ENCODE assay signal across 1 cellular context in the genomic region with DNA sequence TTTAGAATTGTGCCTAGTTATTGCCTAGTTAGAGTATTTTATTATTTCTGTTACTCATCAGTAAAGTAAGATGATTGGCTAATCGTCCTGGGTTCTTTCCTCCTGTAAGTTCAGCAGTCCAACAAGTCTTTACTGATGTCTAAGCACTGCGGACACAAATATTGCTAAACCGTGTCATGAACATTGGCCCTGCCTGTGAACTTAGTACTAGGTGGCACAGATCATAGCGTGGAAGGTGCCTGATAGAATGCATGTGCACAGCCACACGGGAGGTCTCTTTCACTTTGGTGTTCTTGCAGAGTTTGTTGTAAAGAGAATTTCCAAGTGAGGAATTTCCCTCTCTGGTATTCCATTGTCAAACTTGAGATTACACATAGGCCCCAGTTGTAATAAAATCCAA.
TF ChIP-seq lines count a peak whose summit lies in the region.

No MANE protein-coding gene starts in this region.

TF ChIP-seq in HepG2, 621 proteins besides CTCF, POLR2A, EP300 and RAD21 (continued from another document and continues in another):
- TF ChIP-seq, protein P1, sequence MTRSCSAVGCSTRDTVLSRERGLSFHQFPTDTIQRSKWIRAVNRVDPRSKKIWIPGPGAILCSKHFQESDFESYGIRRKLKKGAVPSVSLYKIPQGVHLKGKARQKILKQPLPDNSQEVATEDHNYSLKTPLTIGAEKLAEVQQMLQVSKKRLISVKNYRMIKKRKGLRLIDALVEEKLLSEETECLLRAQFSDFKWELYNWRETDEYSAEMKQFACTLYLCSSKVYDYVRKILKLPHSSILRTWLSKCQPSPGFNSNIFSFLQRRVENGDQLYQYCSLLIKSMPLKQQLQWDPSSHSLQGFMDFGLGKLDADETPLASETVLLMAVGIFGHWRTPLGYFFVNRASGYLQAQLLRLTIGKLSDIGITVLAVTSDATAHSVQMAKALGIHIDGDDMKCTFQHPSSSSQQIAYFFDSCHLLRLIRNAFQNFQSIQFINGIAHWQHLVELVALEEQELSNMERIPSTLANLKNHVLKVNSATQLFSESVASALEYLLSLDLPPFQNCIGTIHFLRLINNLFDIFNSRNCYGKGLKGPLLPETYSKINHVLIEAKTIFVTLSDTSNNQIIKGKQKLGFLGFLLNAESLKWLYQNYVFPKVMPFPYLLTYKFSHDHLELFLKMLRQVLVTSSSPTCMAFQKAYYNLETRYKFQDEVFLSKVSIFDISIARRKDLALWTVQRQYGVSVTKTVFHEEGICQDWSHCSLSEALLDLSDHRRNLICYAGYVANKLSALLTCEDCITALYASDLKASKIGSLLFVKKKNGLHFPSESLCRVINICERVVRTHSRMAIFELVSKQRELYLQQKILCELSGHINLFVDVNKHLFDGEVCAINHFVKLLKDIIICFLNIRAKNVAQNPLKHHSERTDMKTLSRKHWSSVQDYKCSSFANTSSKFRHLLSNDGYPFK (CRISPR knock-in tag; IDR thresholded peaks at IDR 0.05; ENCODE audit: borderline replicate concordance), result no peak
- no peak for TF ChIP-seq CBX2 (IDR thresholded peaks at IDR 0.05; ENCODE audit: low read depth, low read length)
- no peak for TF ChIP-seq CBX2 (CRISPR knock-in tag; IDR thresholded peaks at IDR 0.05; ENCODE audit: low read depth)
- no peak for TF ChIP-seq SNAI1 (CRISPR knock-in tag; IDR thresholded peaks at IDR 0.05; ENCODE audit: borderline replicate concordance)
- peak in 1 of 2 experiments; percentile 62; a peak in 2 of 4 replicates for TF ChIP-seq KLF16 (CRISPR knock-in tag; IDR thresholded peaks at IDR 0.05)
- no peak for TF ChIP-seq ZBTB7A (CRISPR knock-in tag; IDR thresholded peaks at IDR 0.05)
- no peak for TF ChIP-seq LBX2 (CRISPR knock-in tag; IDR thresholded peaks at IDR 0.05; ENCODE audit: borderline replicate concordance)
- TF ChIP-seq ZBTB20 (CRISPR knock-in tag; IDR thresholded peaks at IDR 0.05; ENCODE audit: borderline replicate concordance, low read depth), result peak; percentile 67; the same call in 1 of the 2 replicates
- TF ChIP-seq ZNF446 (CRISPR knock-in tag; IDR thresholded peaks at IDR 0.05), result no peak
- no peak for TF ChIP-seq ELF1 (CRISPR knock-in tag; IDR thresholded peaks at IDR 0.05)
- TF ChIP-seq NFKBIZ (CRISPR knock-in tag; IDR thresholded peaks at IDR 0.05), result peak; percentile 68; the same call in 1 of the 2 replicates
- no peak for TF ChIP-seq HOXD1 (CRISPR knock-in tag; IDR thresholded peaks at IDR 0.05)
- TF ChIP-seq ZNF280D (CRISPR knock-in tag; IDR thresholded peaks at IDR 0.05), result peak; percentile 84; the same call in 1 of the 2 replicates
- peak; percentile 78 for TF ChIP-seq PHF5A (CRISPR knock-in tag; IDR thresholded peaks at IDR 0.05; ENCODE audit: low read depth, unreplicated experiment)
- TF ChIP-seq RNF2 (conservative IDR thresholded peaks at IDR 0.05; ENCODE audit: low read depth), result no peak
- TF ChIP-seq, protein P2, sequence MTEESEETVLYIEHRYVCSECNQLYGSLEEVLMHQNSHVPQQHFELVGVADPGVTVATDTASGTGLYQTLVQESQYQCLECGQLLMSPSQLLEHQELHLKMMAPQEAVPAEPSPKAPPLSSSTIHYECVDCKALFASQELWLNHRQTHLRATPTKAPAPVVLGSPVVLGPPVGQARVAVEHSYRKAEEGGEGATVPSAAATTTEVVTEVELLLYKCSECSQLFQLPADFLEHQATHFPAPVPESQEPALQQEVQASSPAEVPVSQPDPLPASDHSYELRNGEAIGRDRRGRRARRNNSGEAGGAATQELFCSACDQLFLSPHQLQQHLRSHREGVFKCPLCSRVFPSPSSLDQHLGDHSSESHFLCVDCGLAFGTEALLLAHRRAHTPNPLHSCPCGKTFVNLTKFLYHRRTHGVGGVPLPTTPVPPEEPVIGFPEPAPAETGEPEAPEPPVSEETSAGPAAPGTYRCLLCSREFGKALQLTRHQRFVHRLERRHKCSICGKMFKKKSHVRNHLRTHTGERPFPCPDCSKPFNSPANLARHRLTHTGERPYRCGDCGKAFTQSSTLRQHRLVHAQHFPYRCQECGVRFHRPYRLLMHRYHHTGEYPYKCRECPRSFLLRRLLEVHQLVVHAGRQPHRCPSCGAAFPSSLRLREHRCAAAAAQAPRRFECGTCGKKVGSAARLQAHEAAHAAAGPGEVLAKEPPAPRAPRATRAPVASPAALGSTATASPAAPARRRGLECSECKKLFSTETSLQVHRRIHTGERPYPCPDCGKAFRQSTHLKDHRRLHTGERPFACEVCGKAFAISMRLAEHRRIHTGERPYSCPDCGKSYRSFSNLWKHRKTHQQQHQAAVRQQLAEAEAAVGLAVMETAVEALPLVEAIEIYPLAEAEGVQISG (CRISPR knock-in tag; IDR thresholded peaks at IDR 0.05), result peak; percentile 63; the same call in 1 of the 2 replicates
- TF ChIP-seq SP2 (CRISPR knock-in tag; IDR thresholded peaks at IDR 0.05), result no peak
- TF ChIP-seq ZNF326 (CRISPR knock-in tag; IDR thresholded peaks at IDR 0.05; ENCODE audit: borderline replicate concordance), result no peak
- TF ChIP-seq, protein P3, sequence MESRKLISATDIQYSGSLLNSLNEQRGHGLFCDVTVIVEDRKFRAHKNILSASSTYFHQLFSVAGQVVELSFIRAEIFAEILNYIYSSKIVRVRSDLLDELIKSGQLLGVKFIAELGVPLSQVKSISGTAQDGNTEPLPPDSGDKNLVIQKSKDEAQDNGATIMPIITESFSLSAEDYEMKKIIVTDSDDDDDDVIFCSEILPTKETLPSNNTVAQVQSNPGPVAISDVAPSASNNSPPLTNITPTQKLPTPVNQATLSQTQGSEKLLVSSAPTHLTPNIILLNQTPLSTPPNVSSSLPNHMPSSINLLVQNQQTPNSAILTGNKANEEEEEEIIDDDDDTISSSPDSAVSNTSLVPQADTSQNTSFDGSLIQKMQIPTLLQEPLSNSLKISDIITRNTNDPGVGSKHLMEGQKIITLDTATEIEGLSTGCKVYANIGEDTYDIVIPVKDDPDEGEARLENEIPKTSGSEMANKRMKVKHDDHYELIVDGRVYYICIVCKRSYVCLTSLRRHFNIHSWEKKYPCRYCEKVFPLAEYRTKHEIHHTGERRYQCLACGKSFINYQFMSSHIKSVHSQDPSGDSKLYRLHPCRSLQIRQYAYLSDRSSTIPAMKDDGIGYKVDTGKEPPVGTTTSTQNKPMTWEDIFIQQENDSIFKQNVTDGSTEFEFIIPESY (CRISPR knock-in tag; IDR thresholded peaks at IDR 0.05), result peak; percentile 99
- no peak for TF ChIP-seq NPAS2 (CRISPR knock-in tag; IDR thresholded peaks at IDR 0.05; ENCODE audit: borderline replicate concordance)
- no peak for TF ChIP-seq ZNF607 (CRISPR knock-in tag; IDR thresholded peaks at IDR 0.05; ENCODE audit: borderline replicate concordance)
- TF ChIP-seq NR2F6 (IDR thresholded peaks at IDR 0.05), result peak; percentile 80
- peak; percentile 69 for TF ChIP-seq NR2F6 (CRISPR knock-in tag; IDR thresholded peaks at IDR 0.05)
- peak; percentile 66; the same call in 1 of the 2 replicates for TF ChIP-seq ETV5 (CRISPR knock-in tag; IDR thresholded peaks at IDR 0.05; ENCODE audit: borderline replicate concordance)
- TF ChIP-seq ARID5B (CRISPR knock-in tag; IDR thresholded peaks at IDR 0.05), result peak; percentile 94
- TF ChIP-seq, protein P4, sequence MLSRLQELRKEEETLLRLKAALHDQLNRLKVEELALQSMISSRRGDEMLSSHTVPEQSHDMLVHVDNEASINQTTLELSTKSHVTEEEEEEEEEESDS (CRISPR knock-in tag; IDR thresholded peaks at IDR 0.05; ENCODE audit: borderline replicate concordance), result no peak
- TF ChIP-seq CHD2 (IDR thresholded peaks at IDR 0.05; ENCODE audit: low read depth, low read length), result no peak
- no peak for TF ChIP-seq NKX3-1 (CRISPR knock-in tag; IDR thresholded peaks at IDR 0.05)
- TF ChIP-seq ZNF317 (CRISPR knock-in tag; IDR thresholded peaks at IDR 0.05), result peak; percentile 60; the same call in 1 of the 2 replicates
- TF ChIP-seq, protein P5, sequence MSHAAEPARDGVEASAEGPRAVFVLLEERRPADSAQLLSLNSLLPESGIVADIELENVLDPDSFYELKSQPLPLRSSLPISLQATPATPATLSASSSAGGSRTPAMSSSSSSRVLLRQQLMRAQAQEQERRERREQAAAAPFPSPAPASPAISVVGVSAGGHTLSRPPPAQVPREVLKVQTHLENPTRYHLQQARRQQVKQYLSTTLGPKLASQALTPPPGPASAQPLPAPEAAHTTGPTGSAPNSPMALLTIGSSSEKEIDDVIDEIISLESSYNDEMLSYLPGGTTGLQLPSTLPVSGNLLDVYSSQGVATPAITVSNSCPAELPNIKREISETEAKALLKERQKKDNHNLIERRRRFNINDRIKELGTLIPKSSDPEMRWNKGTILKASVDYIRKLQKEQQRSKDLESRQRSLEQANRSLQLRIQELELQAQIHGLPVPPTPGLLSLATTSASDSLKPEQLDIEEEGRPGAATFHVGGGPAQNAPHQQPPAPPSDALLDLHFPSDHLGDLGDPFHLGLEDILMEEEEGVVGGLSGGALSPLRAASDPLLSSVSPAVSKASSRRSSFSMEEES (CRISPR knock-in tag; IDR thresholded peaks at IDR 0.05), result 0 out of 2 replicates have a peak, but pooled peaks have one; percentile 18
- TF ChIP-seq ZNF605 (CRISPR knock-in tag; IDR thresholded peaks at IDR 0.05), result no peak
- no peak; the same call in 1 of the 2 replicates for TF ChIP-seq GMEB1 (CRISPR knock-in tag; IDR thresholded peaks at IDR 0.05; ENCODE audit: borderline replicate concordance)
- TF ChIP-seq TOPORS (CRISPR knock-in tag; IDR thresholded peaks at IDR 0.05), result no peak
- peak; percentile 44; the same call in 1 of the 2 replicates for TF ChIP-seq MEIS2 (CRISPR knock-in tag; IDR thresholded peaks at IDR 0.05)
- peak; percentile 99 for TF ChIP-seq HNF4G (IDR thresholded peaks at IDR 0.05; ENCODE audit: borderline replicate concordance, low read depth, low read length)
- peak; percentile 94 for TF ChIP-seq HNF4G (CRISPR knock-in tag; IDR thresholded peaks at IDR 0.05; ENCODE audit: borderline replicate concordance, low read depth)
- TF ChIP-seq ZSCAN30 (CRISPR knock-in tag; IDR thresholded peaks at IDR 0.05), result no peak
- TF ChIP-seq SOX6 (IDR thresholded peaks at IDR 0.05), result no peak
- peak; percentile 85 for TF ChIP-seq SOX6 (CRISPR knock-in tag; IDR thresholded peaks at IDR 0.05)
